ENCODE assay signal across 10 cellular contexts in the genomic region with DNA sequence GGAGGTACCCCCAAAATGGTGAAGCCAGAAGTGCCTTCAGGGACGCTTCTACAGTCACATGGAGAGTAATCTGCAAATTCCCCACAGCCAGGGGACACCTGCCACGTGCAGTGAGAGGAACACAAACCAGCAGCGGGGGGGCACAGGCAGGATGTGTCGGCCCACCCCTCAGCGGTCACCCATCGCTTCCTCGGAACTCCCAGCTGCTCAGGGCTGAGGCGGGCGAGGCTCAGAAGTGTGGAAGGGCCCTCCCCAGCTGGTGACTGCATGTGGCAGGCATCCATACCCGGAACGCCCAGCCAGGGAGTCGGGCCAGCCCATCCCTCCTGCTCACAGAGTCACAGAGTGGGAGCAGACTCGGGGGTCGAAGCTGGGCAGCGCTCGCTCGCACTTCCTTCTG.
DNase-seq lines count a peak whose midpoint lies in the region; ATAC-seq and TF ChIP-seq lines count a peak whose summit lies in the region.
"Had no signal": no experiment of that assay in that cellular context is flagged by ENCODE, and none has a peak within 500 bp of the region (broad histone marks: within the 10 kb centered on the region; RNA-seq: fewer than 3 reads in every experiment).

No MANE protein-coding gene starts in this region.

- TF ChIP-seq POLR2A in vagina (IDR thresholded peaks at IDR 0.05) = no peak

- no peaks in the 10 kb centered on the region for H3K27me3 ChIP-seq in lung (ENCODE audit: control insufficient read depth, insufficient read depth)
- H3K27me3 ChIP-seq in vagina = no peaks in the 10 kb centered on the region
- H3K27me3 ChIP-seq in effector memory CD4-positive, alpha-beta T cell (replicated peaks; ENCODE audit: control insufficient read depth, insufficient read depth, low read length, poor library complexity, severe bottlenecking) = no peaks in the 10 kb centered on the region

- peaks cover 5% of the 10 kb centered on the region for H3K4me1 Mint-ChIP-seq in activated T-helper 17 cell treated with anti-CD3 and anti-CD28 coated beads, Interleukin-2, amount 50 U/mL, for 72 hours

- H3K27ac Mint-ChIP-seq in activated T-helper 17 cell treated with anti-CD3 and anti-CD28 coated beads, Interleukin-2, amount 50 U/mL, for 72 hours = no peak overlapping the region

- H3K27ac ChIP-seq in coronary artery = peak overlapping the region; percentile 59 to 70
- peak overlapping the region in 1 of 2 donors; percentile 81 for H3K27ac ChIP-seq in lung (ENCODE audit: low read depth in 1 of 2, low read length in 1 of 2)
- peak overlapping the region; percentile 15 for H3K27ac ChIP-seq in vagina
- no peak overlapping the region for H3K27ac ChIP-seq in effector memory CD4-positive, alpha-beta T cell (ENCODE audit: insufficient read depth, low read length, poor library complexity, severe bottlenecking)

- no peaks in the 10 kb centered on the region for H3K9me3 Mint-ChIP-seq in activated T-helper 17 cell treated with anti-CD3 and anti-CD28 coated beads, Interleukin-2, amount 50 U/mL, for 72 hours

- intact Hi-C loops in vagina (cut with DNase I) = no loop called here

- H3K27me3 Mint-ChIP-seq in activated T-helper 17 cell treated with anti-CD3 and anti-CD28 coated beads, Interleukin-2, amount 50 U/mL, for 72 hours = peaks cover 6% of the 10 kb centered on the region

- H3K4me1 ChIP-seq in lung (ENCODE audit: control insufficient read depth in 2 of 2, insufficient read depth in 2 of 2, low read length in 2 of 2) (peaks cover 0 to 28% of the 10 kb centered on the region in 2 donors), vagina (peaks cover 35% of the 10 kb centered on the region)
- H3K4me1 ChIP-seq in effector memory CD4-positive, alpha-beta T cell (ENCODE audit: control insufficient read depth, insufficient read depth, low read length, poor library complexity, severe bottlenecking) = no peaks in the 10 kb centered on the region

- no peak for TF ChIP-seq CTCF in coronary artery (IDR thresholded peaks at IDR 0.05)
- no peak for TF ChIP-seq CTCF in lung (IDR thresholded peaks at IDR 0.05; ENCODE audit: control extremely low read depth, extremely low read depth)
- no peak for TF ChIP-seq CTCF in vagina (IDR thresholded peaks at IDR 0.05)

- ATAC-seq in HG02642 (IDR thresholded peaks at IDR 0.05; ENCODE audit: poor library complexity, unreplicated experiment) (peak; percentile 33), lung (ENCODE audit: insufficient read depth, low FRiP score) (peak; percentile 54), GM21576 (IDR thresholded peaks at IDR 0.05; ENCODE audit: unreplicated experiment) (no peak)
- ATAC-seq in activated T-helper 17 cell treated with anti-CD3 and anti-CD28 coated beads, Interleukin-2, amount 50 U/mL, for 72 hours (replicated peaks) = no peak

- WGBS in lung, 2 donors = 21 to 30% methylated on average over 17 of the region's 17 CpGs

- no peak overlapping the region for H3K4me3 Mint-ChIP-seq in activated T-helper 17 cell treated with anti-CD3 and anti-CD28 coated beads, Interleukin-2, amount 50 U/mL, for 72 hours

- no peaks in the 10 kb centered on the region for H3K36me3 Mint-ChIP-seq in activated T-helper 17 cell treated with anti-CD3 and anti-CD28 coated beads, Interleukin-2, amount 50 U/mL, for 72 hours (ENCODE audit: low read depth)

- DNase-seq in coronary artery (ENCODE audit: low spot score) (peak; percentile 82), lung (ENCODE audit: low spot score) (peak; percentile 46), vagina (ENCODE audit: extremely low spot score in 2 of 2) (no peak)
- no peak for DNase-seq in effector memory CD4-positive, alpha-beta T cell
- DNase-seq: activated gamma-delta T cell treated with Interleukin-2 at 50 U/mL for 16 hours; stimulated activated naive CD4-positive, alpha-beta T cell had no signal

- H3K4me3 ChIP-seq in coronary artery (peak overlapping the region; percentile 34), lung (no peak overlapping the region), vagina (no peak overlapping the region)
- H3K4me3 ChIP-seq in effector memory CD4-positive, alpha-beta T cell (ENCODE audit: insufficient read depth, low read depth, low read length, poor library complexity, severe bottlenecking) = no peak overlapping the region
- H3K4me3 ChIP-seq: smooth muscle cell had no signal

- H3K36me3 ChIP-seq in lung (ENCODE audit: control insufficient read depth in 2 of 2, insufficient read depth in 2 of 2, low read length in 2 of 2) (no peaks in the 10 kb centered on the region), vagina (no peaks in the 10 kb centered on the region)
- H3K36me3 ChIP-seq in effector memory CD4-positive, alpha-beta T cell (ENCODE audit: control insufficient read depth, insufficient read depth, low read length) = no peaks in the 10 kb centered on the region

- H3K9me3 ChIP-seq in lung (ENCODE audit: control insufficient read depth in 2 of 2, insufficient read depth in 1 of 2, low read length in 1 of 2) = peaks cover 0 to 4% of the 10 kb centered on the region in 2 donors
- no peaks in the 10 kb centered on the region for H3K9me3 ChIP-seq in vagina
- H3K9me3 ChIP-seq in effector memory CD4-positive, alpha-beta T cell (ENCODE audit: control insufficient read depth, low read length) = no peaks in the 10 kb centered on the region

Comparison
In these comparisons a context has a peak if more than half of its experiments do, and no peak if none do; other contexts are left out.
1. ATAC-seq: peak in HG02642 (single experiment) and lung (single experiment); none in activated T-helper 17 cell treated with anti-CD3 and anti-CD28 coated beads, Interleukin-2, amount 50 U/mL, for 72 hours (single experiment) and GM21576 (single experiment).
2. DNase-seq: peak in coronary artery (single experiment) and lung (single experiment); none in vagina (0 of 2) and effector memory CD4-positive, alpha-beta T cell (0 of 3).